In genomic region chr1:156862602-156863599, GRCh38 we compare ENCODE assay signal across 13 cellular contexts. TPM values are rescaled to one million over a fixed set of nuclear protein-coding genes. Genes with fewer than 3 reads are reported as not detected.
A peak's percentile ranks its signal among the peaks of the same experiment; 100 is the strongest.
DNase-seq lines count a peak whose midpoint lies in the region; ATAC-seq and TF ChIP-seq lines count a peak whose summit lies in the region.
"Had no signal": no experiment of that assay in that cellular context is flagged by ENCODE, and none has a peak within 500 bp of the region (broad histone marks: within the 10 kb centered on the region; RNA-seq: fewer than 3 reads in every experiment).

No MANE protein-coding gene starts in this region.

- H3K4me1 Mint-ChIP-seq in activated naive CD4-positive, alpha-beta T cell treated with anti-CD3 and anti-CD28 coated beads, Interleukin-2, amount 50 U/mL, for 24 hours, result peaks cover 25% of the 10 kb centered on the region
- peaks cover 58% of the 10 kb centered on the region for H3K4me1 Mint-ChIP-seq in T-helper 1 cell treated with Interleukin-12 subunit alpha and Interleukin-12 subunit beta and Interleukin-4 antibody, amounts not matched to agents 30 μg/mL and 1 μg/mL, for 36 hours (ENCODE audit: low read depth)
- H3K4me1 Mint-ChIP-seq in brain, result peaks cover 60% of the 10 kb centered on the region

- H3K27ac ChIP-seq in GM23248, result no peak overlapping the region
- H3K27ac ChIP-seq: prostate gland, SK-N-MC had no signal

- H3K27me3 ChIP-seq in GM23248 (replicated peaks; ENCODE audit: insufficient read depth), result peaks cover 14% of the 10 kb centered on the region

- H3K9ac ChIP-seq in GM23248, result no peak overlapping the region

- H3F3A ChIP-seq in GM23248 (ENCODE audit: insufficient read depth), result no peaks in the 10 kb centered on the region

- no peaks in the 10 kb centered on the region for H3K36me3 Mint-ChIP-seq in activated naive CD4-positive, alpha-beta T cell treated with anti-CD3 and anti-CD28 coated beads, Interleukin-2, amount 50 U/mL, for 24 hours
- H3K36me3 Mint-ChIP-seq in T-helper 1 cell treated with Interleukin-12 subunit alpha and Interleukin-12 subunit beta and Interleukin-4 antibody, amounts not matched to agents 30 μg/mL and 1 μg/mL, for 36 hours (ENCODE audit: low read depth), result peaks cover 10% of the 10 kb centered on the region
- no peaks in the 10 kb centered on the region for H3K36me3 Mint-ChIP-seq in brain
- H3K36me3 Mint-ChIP-seq: stimulated activated memory B cell treated with anti-CD40 and anti-IgM and Interleukin-4, amounts not matched to agents 10 μg/mL and 1 μg/mL and 100 μg/mL, for 72 hours had no signal

- TF ChIP-seq CTCF in brain (conservative IDR thresholded peaks at IDR 0.05), result no peak

- no peaks in the 10 kb centered on the region for H3K9me3 Mint-ChIP-seq in activated naive CD4-positive, alpha-beta T cell treated with anti-CD3 and anti-CD28 coated beads, Interleukin-2, amount 50 U/mL, for 24 hours
- H3K9me3 Mint-ChIP-seq in T-helper 1 cell treated with Interleukin-12 subunit alpha and Interleukin-12 subunit beta and Interleukin-4 antibody, amounts not matched to agents 30 μg/mL and 1 μg/mL, for 36 hours, result no peaks in the 10 kb centered on the region
- H3K9me3 Mint-ChIP-seq in brain, result peaks cover 0 to 3% (median 0%) of the 10 kb centered on the region in 5 experiments
- H3K9me3 Mint-ChIP-seq: stimulated activated memory B cell treated with anti-CD40 and anti-IgM and Interleukin-4, amounts not matched to agents 10 μg/mL and 1 μg/mL and 100 μg/mL, for 72 hours had no signal

- DNase-seq in activated naive CD4-positive, alpha-beta T cell treated with anti-CD3 and anti-CD28 coated beads, Interleukin-2, amount 50 U/mL, for 16 hours, result no peak
- peak; percentile 38 for DNase-seq in stimulated activated naive CD8-positive, alpha-beta T cell treated with anti-CD3 and anti-CD28 coated beads, Interleukin-15, Interleukin-2, amounts not matched to agents 100 U/mL and 50 U/mL, for 24 hours
- DNase-seq in GM23248 (no peak), HuH-7 (ENCODE audit: low spot score) (no peak)
- DNase-seq: amygdala had no signal

- no peaks in the 10 kb centered on the region for H3K79me2 ChIP-seq in GM23248 (ENCODE audit: insufficient read depth)

- ATAC-seq in stimulated activated naive CD8-positive, alpha-beta T cell treated with anti-CD3 and anti-CD28 coated beads, Interleukin-15, Interleukin-2, amounts not matched to agents 100 U/mL and 50 U/mL, for 24 hours, result peak; percentile 40
- ATAC-seq in GM19324 (IDR thresholded peaks at IDR 0.05; ENCODE audit: low FRiP score, unreplicated experiment), result no peak
- ATAC-seq: stimulated activated memory B cell treated with anti-CD40 and anti-IgM and Interleukin-4, amounts not matched to agents 10 μg/mL and 1 μg/mL and 100 μg/mL, for 72 hours had no signal

- no peaks in the 10 kb centered on the region for H3K9me2 ChIP-seq in GM23248 (ENCODE audit: insufficient read depth)

- in situ Hi-C loops in GM23248 (cut with MboI), result no loop called here

- peak overlapping the region; percentile 48 for H3K27ac Mint-ChIP-seq in activated naive CD4-positive, alpha-beta T cell treated with anti-CD3 and anti-CD28 coated beads, Interleukin-2, amount 50 U/mL, for 24 hours
- H3K27ac Mint-ChIP-seq in T-helper 1 cell treated with Interleukin-12 subunit alpha and Interleukin-12 subunit beta and Interleukin-4 antibody, amounts not matched to agents 30 μg/mL and 1 μg/mL, for 36 hours, result peak overlapping the region; percentile 50
- H3K27ac Mint-ChIP-seq in brain, result peak overlapping the region in 1 of 5 experiments; percentile 12
- H3K27ac Mint-ChIP-seq: stimulated activated memory B cell treated with anti-CD40 and anti-IgM and Interleukin-4, amounts not matched to agents 10 μg/mL and 1 μg/mL and 100 μg/mL, for 72 hours had no signal

- peaks cover 47% of the 10 kb centered on the region for H3K27me3 Mint-ChIP-seq in activated naive CD4-positive, alpha-beta T cell treated with anti-CD3 and anti-CD28 coated beads, Interleukin-2, amount 50 U/mL, for 24 hours
- peaks cover 28% of the 10 kb centered on the region for H3K27me3 Mint-ChIP-seq in T-helper 1 cell treated with Interleukin-12 subunit alpha and Interleukin-12 subunit beta and Interleukin-4 antibody, amounts not matched to agents 30 μg/mL and 1 μg/mL, for 36 hours (ENCODE audit: low read depth)
- peaks cover 75% of the 10 kb centered on the region for H3K27me3 Mint-ChIP-seq in brain

- 80 to 83% methylated on average over 16 of the region's 16 CpGs for WGBS in GM23248 (ENCODE audit: low coverage in 1 of 2, low lambda C conversion rate in 2 of 2, missing lambda C conversion rate in 2 of 2), 2 experiments

- 0 out of 2 replicates have a peak, but pooled peaks cover 3% of the 10 kb centered on the region for H3K4me1 ChIP-seq in GM23248 (ENCODE audit: insufficient read depth)

- no peak overlapping the region for H3K4me2 ChIP-seq in GM23248 (ENCODE audit: unreplicated experiment)

- H3K4me3 ChIP-seq in GM23248, result no peak overlapping the region
- H3K4me3 ChIP-seq: prostate gland, SK-N-MC had no signal

- no peak overlapping the region for H2AFZ ChIP-seq in GM23248

- H3K36me3 ChIP-seq in GM23248 (ENCODE audit: low read depth), result no peaks in the 10 kb centered on the region
- H3K36me3 ChIP-seq: prostate gland had no signal

- H3K9me3 ChIP-seq in GM23248 (ENCODE audit: low read depth), result no peaks in the 10 kb centered on the region
- H3K9me3 ChIP-seq: prostate gland had no signal

- no peaks in the 10 kb centered on the region for H4K20me1 ChIP-seq in GM23248 (ENCODE audit: insufficient read depth)

- H3K4me3 Mint-ChIP-seq in activated naive CD4-positive, alpha-beta T cell treated with anti-CD3 and anti-CD28 coated beads, Interleukin-2, amount 50 U/mL, for 24 hours, result no peak overlapping the region
- H3K4me3 Mint-ChIP-seq in T-helper 1 cell treated with Interleukin-12 subunit alpha and Interleukin-12 subunit beta and Interleukin-4 antibody, amounts not matched to agents 30 μg/mL and 1 μg/mL, for 36 hours, result peak overlapping the region; percentile 71
- H3K4me3 Mint-ChIP-seq in brain, result peak overlapping the region in 3 of 5 experiments; percentile 1 to 47 (median 22)
- H3K4me3 Mint-ChIP-seq: stimulated activated memory B cell treated with anti-CD40 and anti-IgM and Interleukin-4, amounts not matched to agents 10 μg/mL and 1 μg/mL and 100 μg/mL, for 72 hours had no signal

RNA-seq across cellular contexts. Expression of gene NTRK1, which starts 2.2 kb away (rescaled TPM):
- 0.32 TPM for polyA plus RNA-seq in brain (ENCODE audit: insufficient read depth, low read depth, low replicate concordance)
- 0.11 TPM in 1 of 2 replicates, not detected in the other for total RNA-seq in GM23248 (2014; rRNA removed; shearing (Covaris generic))
- 0.08 and 0.09 TPM in 2 replicates for polyA plus RNA-seq in GM23248 (2016; fragmentation: Nextera tagmentation; extraction: Ambion mirVana)
- total RNA-seq: M059J had no signal

RNA-seq across cellular contexts. Expression of gene INSRR, which starts 4.0 kb away (rescaled TPM):
- polyA plus RNA-seq in brain (ENCODE audit: insufficient read depth, low read depth, low replicate concordance), result 0.42 TPM
- total RNA-seq in GM23248 (2014; rRNA removed; shearing (Covaris generic)), result not detected in 2 replicates
- 0.09 TPM in 1 of 2 replicates, not detected in the other for polyA plus RNA-seq in GM23248 (2016; fragmentation: Nextera tagmentation; extraction: Ambion mirVana)
- total RNA-seq: M059J had no signal

RNA-seq across cellular contexts. Expression of gene PEAR1, which starts 30.6 kb away (rescaled TPM):
- polyA plus RNA-seq in brain (ENCODE audit: insufficient read depth, low read depth, low replicate concordance), result 2.2 TPM
- total RNA-seq in GM23248 (2014; rRNA removed; shearing (Covaris generic)), result 1.0 and 2.2 TPM in 2 replicates
- 0.71 and 1.2 TPM in 2 replicates for polyA plus RNA-seq in GM23248 (2016; fragmentation: Nextera tagmentation; extraction: Ambion mirVana)

RNA-seq across cellular contexts. Expression of gene SH2D2A, which starts 46.3 kb away (rescaled TPM):
- polyA plus RNA-seq in brain (ENCODE audit: insufficient read depth, low read depth, low replicate concordance) (0.36 TPM), GM23248 (2016; fragmentation: Nextera tagmentation; extraction: Ambion mirVana) (0.43 and 0.96 TPM in 2 replicates)
- total RNA-seq in GM23248 (2014; rRNA removed; shearing (Covaris generic)), result not detected in 2 replicates

RNA-seq across cellular contexts. Expression of gene LRRC71, which starts 57.5 kb away (rescaled TPM):
- polyA plus RNA-seq in brain (ENCODE audit: insufficient read depth, low read depth, low replicate concordance) (not detected), GM23248 (2016; fragmentation: Nextera tagmentation; extraction: Ambion mirVana) (not detected in 2 replicates)
- 0.32 TPM in 1 of 2 replicates, not detected in the other for total RNA-seq in GM23248 (2014; rRNA removed; shearing (Covaris generic))
- total RNA-seq: M059J had no signal
